In genomic region chr19:33442706-33443105, GRCh38 we compare ENCODE assay signal across 21 cellular contexts.
DNase-seq lines count a peak whose midpoint lies in the region; ATAC-seq, FAIRE-seq and TF ChIP-seq lines count a peak whose summit lies in the region.
"Had no signal": no experiment of that assay in that cellular context is flagged by ENCODE, and none has a peak within 500 bp of the region (broad histone marks: within the 10 kb centered on the region; RNA-seq: fewer than 3 reads in every experiment).

No MANE protein-coding gene starts in this region.

- no peak overlapping the region for H3K27ac ChIP-seq in right cardiac atrium (ENCODE audit: low read length)
- H3K27ac ChIP-seq in kidney (ENCODE audit: low read depth in 2 of 2, low read length in 2 of 2) = no peak overlapping the region
- H3K27ac ChIP-seq: A549 had no signal

- 95% methylated on average over 9 of the region's 9 CpGs for WGBS in right cardiac atrium

- peaks cover 0 to 3% of the 10 kb centered on the region in 2 donors for H3K36me3 ChIP-seq in kidney (ENCODE audit: control insufficient read depth in 1 of 2, insufficient read depth in 2 of 2, low read length in 2 of 2)
- H3K36me3 ChIP-seq: BE2C had no signal

- no peak for FAIRE-seq in kidney (lab: Jason Lieb, UNC)
- FAIRE-seq: GM19239 had no signal

- no peak for TF ChIP-seq CTCF in kidney (IDR thresholded peaks at IDR 0.05; ENCODE audit: borderline replicate concordance, extremely low read depth, insufficient read depth)

- H3K4me1 ChIP-seq in right cardiac atrium (ENCODE audit: control insufficient read depth, insufficient read depth, low read length) (no peaks in the 10 kb centered on the region), kidney (ENCODE audit: control insufficient read depth in 1 of 2, insufficient read depth in 1 of 2, low read depth in 1 of 2, low read length in 2 of 2) (peaks cover 0 to 12% of the 10 kb centered on the region in 2 donors)
- H3K4me1 ChIP-seq: A549 had no signal

- no peak for ATAC-seq in right cardiac atrium
- ATAC-seq in sciatic nerve = no peak
- ATAC-seq: A549, PC-3 had no signal

- no peaks in the 10 kb centered on the region for H3K27me3 ChIP-seq in right cardiac atrium (ENCODE audit: control insufficient read depth, insufficient read depth)
- H3K27me3 ChIP-seq: BE2C had no signal

- intact Hi-C loops in right cardiac atrium (cut with DNase I) (no loop called here), cardiac septum (cut with DNase I) (no loop called here), kidney (cut with DNase I) (no loop called here), sciatic nerve (cut with DNase I) (no loop called here)

- no peak overlapping the region for H3K9ac ChIP-seq in kidney (ENCODE audit: low read length in 2 of 2)
- H3K9ac ChIP-seq: SK-N-SH had no signal

- no peaks in the 10 kb centered on the region for H3K9me3 ChIP-seq in right cardiac atrium (ENCODE audit: control insufficient read depth, low read length)
- H3K9me3 ChIP-seq in kidney (ENCODE audit: control insufficient read depth in 1 of 2, low read length in 2 of 2) = no peaks in the 10 kb centered on the region
- H3K9me3 ChIP-seq: A549, BE2C, SK-N-SH had no signal

- no peak overlapping the region for H3K4me3 ChIP-seq in right cardiac atrium (ENCODE audit: low read length)
- no peak overlapping the region for H3K4me3 ChIP-seq in kidney (ENCODE audit: low read length in 2 of 2)
- H3K4me3 ChIP-seq: A549 had no signal

- DNase-seq in right cardiac atrium = peak in 2 of 3 donors; percentile 20 to 31
- DNase-seq in cardiac septum (ENCODE audit: low spot score) = no peak
- DNase-seq in kidney = peak; percentile 43
- DNase-seq in sciatic nerve (ENCODE audit: low spot score) = peak; percentile 35
- DNase-seq in OCI-M1 (lab: John Stamatoyannopoulos, UW) = no peak
- no peak for DNase-seq in NCI-H82 treated with DMSO at 0.1 percent for 48 hours (lab: John Stamatoyannopoulos, UW; ENCODE audit: unreplicated experiment)
- no peak for DNase-seq in activated CD8-positive, alpha-beta memory T cell treated with anti-CD3 and anti-CD28 coated beads, Interleukin-2, amount 50 U/mL, for 48 hours
- DNase-seq: BE2C; CD4-positive, CD25-positive, alpha-beta regulatory T cell; DMS79; MV-4-11; NCI-H1105 treated with DMSO at 0.1 percent for 48 hours; NCI-H1694; NCI-H446; NCI-H526; PC-3; RPMI8226; SIG-M5; SK-N-SH had no signal

Comparison
In these comparisons a context has a peak if more than half of its experiments do, and no peak if none do; other contexts are left out.
1. DNase-seq: peak in right cardiac atrium (2 of 3), kidney (single experiment) and sciatic nerve (single experiment); none in cardiac septum (single experiment), OCI-M1 (single experiment), NCI-H82 treated with DMSO at 0.1 percent for 48 hours (single experiment) and activated CD8-positive, alpha-beta memory T cell treated with anti-CD3 and anti-CD28 coated beads, Interleukin-2, amount 50 U/mL, for 48 hours (single experiment).